14 cellular contexts compared by ENCODE assay signal in the genomic region with DNA sequence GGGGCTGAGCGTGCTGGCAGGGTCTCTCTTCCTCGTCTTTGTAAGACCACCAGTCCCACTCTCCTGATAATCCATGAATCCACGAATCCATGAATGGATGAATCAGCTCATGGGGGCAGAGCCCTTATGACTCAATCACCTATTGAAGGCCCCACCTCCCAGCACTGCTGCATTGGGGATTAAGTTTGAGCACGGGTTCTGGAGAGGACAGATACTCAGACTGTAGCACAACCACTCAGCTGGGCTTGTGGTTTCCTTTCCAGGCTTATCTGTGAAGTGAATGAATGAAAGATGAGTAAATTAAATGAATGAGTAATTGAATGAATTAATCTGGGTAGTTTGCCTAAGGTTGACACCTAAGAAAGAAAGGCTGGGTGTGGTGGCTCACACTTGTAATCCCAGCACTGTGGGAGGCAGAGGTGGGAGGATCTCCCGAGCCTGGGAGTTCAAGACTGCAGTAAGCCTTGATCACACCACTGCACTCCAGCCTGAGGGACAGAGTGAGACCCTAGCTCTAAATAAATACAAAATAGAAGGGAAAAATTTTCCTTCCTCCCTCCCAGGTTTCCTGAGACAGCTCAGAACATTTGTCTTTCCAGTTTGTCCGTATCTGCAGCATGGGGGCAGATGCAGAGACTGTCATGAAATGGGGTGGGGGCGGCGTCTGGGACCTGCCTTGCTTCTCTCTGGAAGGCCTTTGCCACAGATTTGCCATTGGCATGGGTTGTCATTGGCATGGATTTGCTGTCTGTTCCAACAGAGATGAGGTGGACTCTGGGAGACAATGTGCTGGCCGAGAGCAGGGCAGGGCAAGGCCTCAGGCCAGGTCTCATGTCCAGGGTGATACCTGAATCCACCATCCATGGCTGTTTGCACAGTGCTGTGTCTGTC.
"Had no signal": no experiment of that assay in that cellular context is flagged by ENCODE, and none has a peak within 500 bp of the region (broad histone marks: within the 10 kb centered on the region; RNA-seq: fewer than 3 reads in every experiment).

No MANE protein-coding gene starts in this region.

- H3K27me3 ChIP-seq: pancreas, vagina had no signal

- H3K4me3 Mint-ChIP-seq: activated naive CD8-positive, alpha-beta T cell; activated T-helper 1 cell treated with anti-CD3 and anti-CD28 coated beads, Interleukin-12 subunit alpha, Interleukin-12 subunit beta, Interleukin-2, Interleukin-4 antibody, amounts not matched to agents 30 ng/mL and 10 ng/mL and 1 ng/mL, durations not matched to agents 14 hours and 24 hours and 36 hours; brain; stimulated activated naive CD8-positive, alpha-beta T cell treated with anti-CD3 and anti-CD28 coated beads, Interleukin-15, Interleukin-2, amounts not matched to agents 100 ng/mL and 50 ng/mL, for 24 hours had no signal

- H3K27ac ChIP-seq: gastroesophageal sphincter, pancreas, vagina had no signal

- ATAC-seq: gastroesophageal sphincter, left ventricle myocardium superior, pancreas had no signal

- DNase-seq: activated CD4-positive, alpha-beta T cell treated with anti-CD3 and anti-CD28 coated beads for 1 hour; amygdala; dermis blood vessel endothelial cell; islet precursor cell; left ventricle myocardium superior; mesendoderm; pancreas; T-helper 9 cell had no signal

- H3K27me3 Mint-ChIP-seq: activated naive CD8-positive, alpha-beta T cell had no signal

- H3K27ac Mint-ChIP-seq: activated naive CD8-positive, alpha-beta T cell; activated T-helper 1 cell treated with anti-CD3 and anti-CD28 coated beads, Interleukin-12 subunit alpha, Interleukin-12 subunit beta, Interleukin-2, Interleukin-4 antibody, amounts not matched to agents 30 ng/mL and 10 ng/mL and 1 ng/mL, durations not matched to agents 14 hours and 24 hours and 36 hours; stimulated activated naive CD8-positive, alpha-beta T cell treated with anti-CD3 and anti-CD28 coated beads, Interleukin-15, Interleukin-2, amounts not matched to agents 100 ng/mL and 50 ng/mL, for 24 hours had no signal

- H3K36me3 Mint-ChIP-seq: activated naive CD8-positive, alpha-beta T cell; brain had no signal

- H3K36me3 ChIP-seq: gastroesophageal sphincter, pancreas, vagina had no signal

- FAIRE-seq: pancreas had no signal

- H3K4me3 ChIP-seq: gastroesophageal sphincter, pancreas, vagina had no signal

- H3K9me3 ChIP-seq: pancreas, vagina had no signal

- H3K4me1 ChIP-seq: gastroesophageal sphincter had no signal
